In genomic region chr3:196496183-196496582, GRCh38 we compare ENCODE assay signal across 1 cellular context.
TF ChIP-seq lines count a peak whose summit lies in the region.

No MANE protein-coding gene starts in this region.

TF ChIP-seq in K562, 482 proteins besides CTCF, POLR2A, EP300 and RAD21 (continued from another document):
- TF ChIP-seq, protein P1, sequence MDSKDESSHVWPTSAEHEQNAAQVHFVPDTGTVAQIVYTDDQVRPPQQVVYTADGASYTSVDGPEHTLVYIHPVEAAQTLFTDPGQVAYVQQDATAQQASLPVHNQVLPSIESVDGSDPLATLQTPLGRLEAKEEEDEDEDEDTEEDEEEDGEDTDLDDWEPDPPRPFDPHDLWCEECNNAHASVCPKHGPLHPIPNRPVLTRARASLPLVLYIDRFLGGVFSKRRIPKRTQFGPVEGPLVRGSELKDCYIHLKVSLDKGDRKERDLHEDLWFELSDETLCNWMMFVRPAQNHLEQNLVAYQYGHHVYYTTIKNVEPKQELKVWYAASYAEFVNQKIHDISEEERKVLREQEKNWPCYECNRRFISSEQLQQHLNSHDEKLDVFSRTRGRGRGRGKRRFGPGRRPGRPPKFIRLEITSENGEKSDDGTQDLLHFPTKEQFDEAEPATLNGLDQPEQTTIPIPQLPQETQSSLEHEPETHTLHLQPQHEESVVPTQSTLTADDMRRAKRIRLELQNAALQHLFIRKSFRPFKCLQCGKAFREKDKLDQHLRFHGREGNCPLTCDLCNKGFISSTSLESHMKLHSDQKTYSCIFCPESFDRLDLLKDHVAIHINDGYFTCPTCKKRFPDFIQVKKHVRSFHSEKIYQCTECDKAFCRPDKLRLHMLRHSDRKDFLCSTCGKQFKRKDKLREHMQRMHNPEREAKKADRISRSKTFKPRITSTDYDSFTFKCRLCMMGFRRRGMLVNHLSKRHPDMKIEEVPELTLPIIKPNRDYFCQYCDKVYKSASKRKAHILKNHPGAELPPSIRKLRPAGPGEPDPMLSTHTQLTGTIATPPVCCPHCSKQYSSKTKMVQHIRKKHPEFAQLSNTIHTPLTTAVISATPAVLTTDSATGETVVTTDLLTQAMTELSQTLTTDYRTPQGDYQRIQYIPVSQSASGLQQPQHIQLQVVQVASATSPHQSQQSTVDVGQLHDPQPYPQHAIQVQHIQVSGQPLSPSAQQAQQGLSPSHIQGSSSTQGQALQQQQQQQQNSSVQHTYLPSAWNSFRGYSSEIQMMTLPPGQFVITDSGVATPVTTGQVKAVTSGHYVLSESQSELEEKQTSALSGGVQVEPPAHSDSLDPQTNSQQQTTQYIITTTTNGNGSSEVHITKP (IDR thresholded peaks at IDR 0.05; ENCODE audit: partially characterized antibody): peak; percentile 85
- TF ChIP-seq ZC3H4 (CRISPR knock-in tag; IDR thresholded peaks at IDR 0.05; ENCODE audit: borderline replicate concordance) (no peak), HSF4 (CRISPR knock-in tag; IDR thresholded peaks at IDR 0.05; ENCODE audit: borderline replicate concordance) (no peak), DACH1 (IDR thresholded peaks at IDR 0.05; ENCODE audit: partially characterized antibody) (no peak), SIN3B (IDR thresholded peaks at IDR 0.05; ENCODE audit: low read depth) (no peak), ZNF311 (CRISPR knock-in tag; IDR thresholded peaks at IDR 0.05) (no peak), PKNOX1 (IDR thresholded peaks at IDR 0.05) (peak; percentile 71), ZNF282 (CRISPR knock-in tag; IDR thresholded peaks at IDR 0.05) (no peak)
- TF ChIP-seq, protein P2, sequence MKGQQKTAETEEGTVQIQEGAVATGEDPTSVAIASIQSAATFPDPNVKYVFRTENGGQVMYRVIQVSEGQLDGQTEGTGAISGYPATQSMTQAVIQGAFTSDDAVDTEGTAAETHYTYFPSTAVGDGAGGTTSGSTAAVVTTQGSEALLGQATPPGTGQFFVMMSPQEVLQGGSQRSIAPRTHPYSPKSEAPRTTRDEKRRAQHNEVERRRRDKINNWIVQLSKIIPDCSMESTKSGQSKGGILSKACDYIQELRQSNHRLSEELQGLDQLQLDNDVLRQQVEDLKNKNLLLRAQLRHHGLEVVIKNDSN (CRISPR knock-in tag; IDR thresholded peaks at IDR 0.05): peak; percentile 82
